21 cellular contexts compared by ENCODE assay signal in genomic region chr2:57884281-57884680, GRCh38.
"Had no signal": no experiment of that assay in that cellular context is flagged by ENCODE, and none has a peak within 500 bp of the region (broad histone marks: within the 10 kb centered on the region; RNA-seq: fewer than 3 reads in every experiment).

No MANE protein-coding gene starts in this region.

- H3K4me2 ChIP-seq: hepatocyte had no signal

- H3K9me3 ChIP-seq: left ventricle myocardium inferior, lower lobe of right lung, ovary, right atrium auricular region, sigmoid colon, stomach had no signal

- H2AFZ ChIP-seq: hepatocyte had no signal

- H3K36me3 ChIP-seq: left ventricle myocardium inferior, lower lobe of right lung, ovary, right atrium auricular region, sigmoid colon, stomach had no signal

- ATAC-seq: left cardiac atrium, lower lobe of right lung, natural killer cell had no signal

- DNase-seq: dorsolateral prefrontal cortex; effector CD8-positive, alpha-beta T cell; foreskin melanocyte; head of caudate nucleus; kidney; left cardiac atrium; left ventricle myocardium inferior; lower lobe of right lung; natural killer cell; nucleus accumbens; ovary; sigmoid colon; stimulated activated CD4-positive, alpha-beta T cell treated with anti-CD3 and anti-CD28 coated beads, Interleukin-2, amount 100 ng/mL, for 24 hours; stimulated activated CD4-positive, alpha-beta T cell treated with anti-CD3 and anti-CD28 coated beads, Interleukin-4, amount 100 ng/mL, for 4 hours; stimulated activated naive CD4-positive, alpha-beta T cell; stomach; substantia nigra had no signal

- H3K27me3 ChIP-seq: dorsolateral prefrontal cortex, hepatocyte, ovary, right atrium auricular region, sigmoid colon, stomach had no signal

- H3K79me2 ChIP-seq: hepatocyte had no signal

- H3K4me3 ChIP-seq: hepatocyte, left ventricle myocardium inferior, lower lobe of right lung, ovary, right atrium auricular region, sigmoid colon, skin epidermis, stomach had no signal

- H3K27ac ChIP-seq: hepatocyte, left ventricle myocardium inferior, lower lobe of right lung, ovary, right atrium auricular region, sigmoid colon, skin epidermis, stomach had no signal

- FAIRE-seq: kidney, urothelium cell line had no signal

- H3K4me1 ChIP-seq: lower lobe of right lung, right atrium auricular region, stomach had no signal
